Comparison of ENCODE assay signal across 1 cellular context in genomic region chr18:51150430-51150746, GRCh38.
TF ChIP-seq lines count a peak whose summit lies in the region.

No MANE protein-coding gene starts in this region.

TF ChIP-seq in IMR-90, 13 proteins besides CTCF, POLR2A, EP300 and RAD21:
- TF ChIP-seq RFX5 (IDR thresholded peaks at IDR 0.05; ENCODE audit: low read depth, low read length) (no peak), RCOR1 (IDR thresholded peaks at IDR 0.05; ENCODE audit: insufficient replicate concordance, low read length) (no peak), SMC3 (IDR thresholded peaks at IDR 0.05; ENCODE audit: low read depth, low read length) (no peak), USF2 (IDR thresholded peaks at IDR 0.05; ENCODE audit: low read depth, low read length) (no peak), BHLHE40 (IDR thresholded peaks at IDR 0.05; ENCODE audit: low read depth, low read length) (no peak), MAFK (IDR thresholded peaks at IDR 0.05; ENCODE audit: low read depth, low read length) (no peak), CHD1 (IDR thresholded peaks at IDR 0.05; ENCODE audit: low read depth, low read length) (no peak), FOS (IDR thresholded peaks at IDR 0.05; ENCODE audit: low read depth, low read length) (no peak), ELK1 (IDR thresholded peaks at IDR 0.05; ENCODE audit: borderline replicate concordance, low read depth, low read length) (no peak), NFE2L2 (IDR thresholded peaks at IDR 0.05; ENCODE audit: low read depth, low read length) (no peak), MAZ (IDR thresholded peaks at IDR 0.05; ENCODE audit: borderline replicate concordance, low read depth, low read length) (no peak), MXI1 (IDR thresholded peaks at IDR 0.05; ENCODE audit: borderline replicate concordance, low read depth, low read length) (no peak), CEBPB (IDR thresholded peaks at IDR 0.05; ENCODE audit: low read depth, low read length) (no peak)
